In genomic region chr10:124550305-124551034, GRCh38 we compare ENCODE assay signal across 21 cellular contexts.
DNase-seq lines count a peak whose midpoint lies in the region; ATAC-seq, FAIRE-seq and TF ChIP-seq lines count a peak whose summit lies in the region.
"Had no signal": no experiment of that assay in that cellular context is flagged by ENCODE, and none has a peak within 500 bp of the region (broad histone marks: within the 10 kb centered on the region; RNA-seq: fewer than 3 reads in every experiment).

No MANE protein-coding gene starts in this region.

- H3K4me2 ChIP-seq in DOHH2 (ENCODE audit: low read length) = peak overlapping the region; percentile 55

- H3K36me3 ChIP-seq in DOHH2 (ENCODE audit: control insufficient read depth, low read length) (peaks cover 6% of the 10 kb centered on the region), kidney (ENCODE audit: control insufficient read depth in 1 of 2, insufficient read depth in 2 of 2, low read length in 2 of 2) (no peaks in the 10 kb centered on the region)
- H3K36me3 ChIP-seq: neutrophil, upper lobe of left lung had no signal

- peak; percentile 51 for ATAC-seq in GM21360 (IDR thresholded peaks at IDR 0.05; ENCODE audit: unreplicated experiment)
- ATAC-seq in HG03378 (IDR thresholded peaks at IDR 0.05; ENCODE audit: unreplicated experiment) = peak; percentile 40
- ATAC-seq: activated CD8-positive, alpha-beta memory T cell treated with anti-CD3 and anti-CD28 coated beads, Interleukin-2, amount 10 ng/mL, durations not matched to agents 7 days and 5 days; activated T-helper 17 cell treated with anti-CD3 and anti-CD28 coated beads, Interleukin-2, amount 50 U/mL, for 72 hours had no signal

- H3K27me3 ChIP-seq in DOHH2 (ENCODE audit: control insufficient read depth, low read length) = no peaks in the 10 kb centered on the region
- H3K27me3 ChIP-seq: dorsolateral prefrontal cortex, upper lobe of left lung had no signal

- H3K9me3 ChIP-seq in DOHH2 (ENCODE audit: control insufficient read depth, insufficient read depth, low read length) = no peaks in the 10 kb centered on the region
- no peaks in the 10 kb centered on the region for H3K9me3 ChIP-seq in kidney (ENCODE audit: control insufficient read depth in 1 of 2, low read length in 2 of 2)
- H3K9me3 ChIP-seq: neutrophil, upper lobe of left lung had no signal

- peaks cover 3% of the 10 kb centered on the region; the same call in 1 of the 2 replicates for H3K79me2 ChIP-seq in DOHH2 (ENCODE audit: control insufficient read depth, low read length)

- DNase-seq in germinal center (ENCODE audit: low spot score) (peak; percentile 65), AG08396 (ENCODE audit: low spot score) (no peak), superior temporal gyrus (ENCODE audit: extremely low spot score) (no peak), A172 (ENCODE audit: low spot score) (no peak), kidney (no peak)
- DNase-seq: activated CD8-positive, alpha-beta memory T cell treated with anti-CD3 and anti-CD28 coated beads, Interleukin-2, amount 10 ng/mL, durations not matched to agents 7 days and 5 days; CD4-positive, alpha-beta memory T cell; DMS53; dorsolateral prefrontal cortex; erythroblast; KG1; NCI-H2081 treated with DMSO at 0.1 percent for 48 hours; NCI-H524; SIG-M5 had no signal

- FAIRE-seq in kidney (lab: Jason Lieb, UNC) = no peak
- FAIRE-seq: frontal cortex had no signal

- H3K27ac ChIP-seq in DOHH2 (ENCODE audit: low read depth, low read length) = no peak overlapping the region
- H3K27ac ChIP-seq in kidney (ENCODE audit: low read depth in 2 of 2, low read length in 2 of 2) = no peak overlapping the region
- H3K27ac ChIP-seq: dorsolateral prefrontal cortex, neutrophil, upper lobe of left lung had no signal

- no peak for TF ChIP-seq CTCF in DOHH2 (IDR thresholded peaks at IDR 0.05; ENCODE audit: low read depth, low read length, poor library complexity, severe bottlenecking)
- no peak for TF ChIP-seq CTCF in kidney (IDR thresholded peaks at IDR 0.05; ENCODE audit: borderline replicate concordance, extremely low read depth, insufficient read depth)

- intact Hi-C loops in kidney (cut with DNase I) = no loop called here

- peaks cover 7% of the 10 kb centered on the region for H3F3A ChIP-seq in DOHH2 (ENCODE audit: control insufficient read depth, insufficient read depth)

- H4K20me1 ChIP-seq in DOHH2 (ENCODE audit: control insufficient read depth, insufficient read depth, low read depth, low read length) = no peaks in the 10 kb centered on the region

- H3K9me2 ChIP-seq in DOHH2 (replicated peaks; ENCODE audit: control insufficient read depth, low read length) = no peaks in the 10 kb centered on the region

- H3K4me3 ChIP-seq in DOHH2 (ENCODE audit: low read length) (peak overlapping the region; percentile 41), kidney (ENCODE audit: low read length in 2 of 2) (no peak overlapping the region)
- H3K4me3 ChIP-seq: dorsolateral prefrontal cortex, upper lobe of left lung had no signal

- H3K4me1 ChIP-seq in DOHH2 (ENCODE audit: control insufficient read depth, low read length) = peaks cover 60% of the 10 kb centered on the region
- H3K4me1 ChIP-seq in kidney (ENCODE audit: control insufficient read depth in 1 of 2, insufficient read depth in 1 of 2, low read depth in 1 of 2, low read length in 2 of 2) = no peaks in the 10 kb centered on the region

- H3K9ac ChIP-seq in kidney (ENCODE audit: low read length in 2 of 2) = no peak overlapping the region
